In genomic region chr15:68343579-68344225, GRCh38 we compare ENCODE assay signal across 8 cellular contexts.
"Had no signal": no experiment of that assay in that cellular context is flagged by ENCODE, and none has a peak within 500 bp of the region (broad histone marks: within the 10 kb centered on the region; RNA-seq: fewer than 3 reads in every experiment).

No MANE protein-coding gene starts in this region.

- H3K4me3 ChIP-seq: esophagus squamous epithelium, left ventricle myocardium inferior, transverse colon had no signal

- H3K9me3 ChIP-seq: esophagus squamous epithelium, left ventricle myocardium inferior, transverse colon had no signal

- DNase-seq: activated T-cell treated with anti-CD3 and anti-CD28 coated beads, Interleukin-2, amount 50 U/mL, for 1 hour; amygdala; esophagus squamous epithelium; foreskin fibroblast; head of caudate nucleus; islet precursor cell; left ventricle myocardium inferior; transverse colon had no signal

- H3K27me3 ChIP-seq: transverse colon had no signal

- H3K27ac ChIP-seq: transverse colon had no signal

- H3K36me3 ChIP-seq: esophagus squamous epithelium, transverse colon had no signal
